ENCODE assay signal across 18 cellular contexts in the genomic region with DNA sequence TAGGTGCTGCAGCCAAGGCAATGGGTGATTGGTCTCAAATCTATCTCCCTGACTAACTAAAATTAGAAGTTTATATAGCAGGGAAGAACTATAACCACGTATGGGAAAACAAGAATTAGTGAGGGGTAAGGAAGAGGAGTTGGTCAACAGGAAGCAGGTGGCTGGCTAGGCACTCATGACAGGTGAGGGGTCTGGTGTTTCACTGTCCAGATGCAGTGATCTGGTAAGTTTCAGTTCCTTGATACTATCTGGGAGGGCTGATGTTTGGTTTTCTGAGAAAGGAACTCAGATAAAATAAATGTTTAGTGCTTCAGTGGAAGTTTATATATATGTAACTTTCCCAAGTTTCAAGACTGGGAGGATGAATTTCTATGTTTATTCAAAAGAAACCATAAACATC. TPM values are rescaled to one million over a fixed set of nuclear protein-coding genes. Genes with fewer than 3 reads are reported as not detected.
DNase-seq lines count a peak whose midpoint lies in the region; ATAC-seq and TF ChIP-seq lines count a peak whose summit lies in the region.
"Had no signal": no experiment of that assay in that cellular context is flagged by ENCODE, and none has a peak within 500 bp of the region (broad histone marks: within the 10 kb centered on the region; RNA-seq: fewer than 3 reads in every experiment).

No MANE protein-coding gene starts in this region.

- H3K4me3 ChIP-seq in A673 (ENCODE audit: low read depth, low read length, poor library complexity, severe bottlenecking): no peak overlapping the region

- TF ChIP-seq CTCF in A673 (conservative IDR thresholded peaks at IDR 0.05; ENCODE audit: low read depth, low read length): no peak

- H3K4me1 Mint-ChIP-seq in stimulated activated naive CD8-positive, alpha-beta T cell treated with anti-CD3 and anti-CD28 coated beads, Interleukin-15, Interleukin-2, amounts not matched to agents 100 ng/mL and 50 ng/mL, for 24 hours (ENCODE audit: low read depth): peaks cover 6% of the 10 kb centered on the region
- peaks cover 38% of the 10 kb centered on the region for H3K4me1 Mint-ChIP-seq in activated CD4-positive, alpha-beta memory T cell treated with anti-CD3 and anti-CD28 coated beads for 36 hours (ENCODE audit: low read depth)
- H3K4me1 Mint-ChIP-seq: CD14-positive monocyte had no signal

- H3K9me3 Mint-ChIP-seq in stimulated activated naive CD8-positive, alpha-beta T cell treated with anti-CD3 and anti-CD28 coated beads, Interleukin-15, Interleukin-2, amounts not matched to agents 100 ng/mL and 50 ng/mL, for 24 hours: peaks cover 22% of the 10 kb centered on the region
- peaks cover 33% of the 10 kb centered on the region for H3K9me3 Mint-ChIP-seq in activated CD4-positive, alpha-beta memory T cell treated with anti-CD3 and anti-CD28 coated beads for 36 hours

- peaks cover 5% of the 10 kb centered on the region for H3K36me3 Mint-ChIP-seq in stimulated activated naive CD8-positive, alpha-beta T cell treated with anti-CD3 and anti-CD28 coated beads, Interleukin-15, Interleukin-2, amounts not matched to agents 100 ng/mL and 50 ng/mL, for 24 hours (ENCODE audit: low read depth)
- peaks cover 31% of the 10 kb centered on the region for H3K36me3 Mint-ChIP-seq in activated CD4-positive, alpha-beta memory T cell treated with anti-CD3 and anti-CD28 coated beads for 36 hours

- intact Hi-C loops in activated CD4-positive, alpha-beta memory T cell treated with anti-CD3 and anti-CD28 coated beads for 36 hours (cut with micrococcal nuclease): loop anchor here (5.0 kb wide), 2 partner anchors 122 to 142 kb away; no protein-coding TSS in a partner anchor
- intact Hi-C loops in A673 (cut with micrococcal nuclease; ENCODE audit: unreplicated experiment): no loop called here

- no peak overlapping the region for H3K4me3 Mint-ChIP-seq in stimulated activated naive CD8-positive, alpha-beta T cell treated with anti-CD3 and anti-CD28 coated beads, Interleukin-15, Interleukin-2, amounts not matched to agents 100 ng/mL and 50 ng/mL, for 24 hours
- no peak overlapping the region for H3K4me3 Mint-ChIP-seq in activated CD4-positive, alpha-beta memory T cell treated with anti-CD3 and anti-CD28 coated beads for 36 hours
- H3K4me3 Mint-ChIP-seq: CD14-positive monocyte had no signal

- peak overlapping the region; percentile 54 for H3K27ac Mint-ChIP-seq in stimulated activated naive CD8-positive, alpha-beta T cell treated with anti-CD3 and anti-CD28 coated beads, Interleukin-15, Interleukin-2, amounts not matched to agents 100 ng/mL and 50 ng/mL, for 24 hours
- H3K27ac Mint-ChIP-seq in activated CD4-positive, alpha-beta memory T cell treated with anti-CD3 and anti-CD28 coated beads for 36 hours: peak overlapping the region; percentile 95
- H3K27ac Mint-ChIP-seq: CD14-positive monocyte had no signal

- ATAC-seq in stimulated activated naive CD8-positive, alpha-beta T cell treated with anti-CD3 and anti-CD28 coated beads, Interleukin-15, Interleukin-2, amounts not matched to agents 100 U/mL and 50 U/mL, for 24 hours: no peak
- ATAC-seq in GM18867 (IDR thresholded peaks at IDR 0.05; ENCODE audit: unreplicated experiment): no peak
- ATAC-seq: HepG2 had no signal

- no peaks in the 10 kb centered on the region for H3K36me3 ChIP-seq in A673 (ENCODE audit: insufficient read depth, low read length, poor library complexity, severe bottlenecking)

- H3K27me3 ChIP-seq in A673 (replicated peaks; ENCODE audit: insufficient read depth, low read depth, low read length, poor library complexity): no peaks in the 10 kb centered on the region

- BruUV-seq in A673 (replicated peaks; lab: Mats Ljungman, UMichigan): no TSS peak

- H3K4me1 ChIP-seq in A673 (ENCODE audit: insufficient read depth, low read length, poor library complexity, severe bottlenecking): peaks cover 16% of the 10 kb centered on the region

- CTCF ChIA-PET in activated CD4-positive, alpha-beta memory T cell treated with anti-CD3 and anti-CD28 coated beads for 36 hours (lab: Charles Lee): interaction anchor here (2.0 to 3.6 kb wide), 2 partner anchors 11 to 143 kb away, joined by 8 to 32 read pairs; partner anchors contain the start of gene POU2F1
- CTCF ChIA-PET in A673 (lab: Charles Lee): interaction anchor here (0.6 kb wide), 2 partner anchors 221 to 291 kb away, joined by 3 to 6 read pairs; no protein-coding TSS in a partner anchor

- peaks cover 14% of the 10 kb centered on the region for H3K9me3 ChIP-seq in A673 (ENCODE audit: low read depth, low read length, poor library complexity, severe bottlenecking)

- peaks cover 5% of the 10 kb centered on the region for H3K27me3 Mint-ChIP-seq in stimulated activated naive CD8-positive, alpha-beta T cell treated with anti-CD3 and anti-CD28 coated beads, Interleukin-15, Interleukin-2, amounts not matched to agents 100 ng/mL and 50 ng/mL, for 24 hours
- H3K27me3 Mint-ChIP-seq in activated CD4-positive, alpha-beta memory T cell treated with anti-CD3 and anti-CD28 coated beads for 36 hours: peaks cover 9% of the 10 kb centered on the region

- POLR2A ChIA-PET in activated CD4-positive, alpha-beta memory T cell treated with anti-CD3 and anti-CD28 coated beads for 36 hours (lab: Charles Lee): interaction anchor here (1.4 kb wide), 1 partner anchor 11 kb away, joined by 9 read pairs; the partner anchor contains the start of gene POU2F1
- POLR2A ChIA-PET in A673 (lab: Charles Lee; ENCODE audit: low non-redundant PET): no interaction called here

- DNase-seq in stimulated activated naive CD8-positive, alpha-beta T cell treated with anti-CD3 and anti-CD28 coated beads, Interleukin-15, Interleukin-2, amounts not matched to agents 100 U/mL and 50 U/mL, for 24 hours: no peak
- DNase-seq in MV-4-11 (lab: John Stamatoyannopoulos, UW) (peak; percentile 33), A673 (ENCODE audit: low spot score) (no peak), SIG-M5 treated with dmso at 0.1 percent for 504 hours (lab: John Stamatoyannopoulos, UW; ENCODE audit: unreplicated experiment) (no peak)
- no peak for DNase-seq in activated CD4-positive, alpha-beta memory T cell treated with anti-CD3 and anti-CD28 coated beads for 36 hours
- DNase-seq: AML-193, DMS79 treated with DMSO at 0.1 percent for 48 hours, GOT3, KG1, NCI-H1436, NCI-H1930, NCI-H526, Right ventricle myocardium superior had no signal

- no peak overlapping the region for H3K27ac ChIP-seq in A673 (ENCODE audit: low read depth, low read length, poor library complexity, severe bottlenecking)
- H3K27ac ChIP-seq: SK-N-MC had no signal

RNA-seq across cellular contexts. Expression of gene POU2F1, which starts 11.6 kb away (rescaled TPM):
- 10 to 100 TPM; 17.7 to 20.1 TPM for total RNA-seq in activated CD4-positive, alpha-beta memory T cell treated with anti-CD3 and anti-CD28 coated beads for 36 hours
- 25.0 and 28.3 TPM in 2 replicates for total RNA-seq in A673 (2021)
